In genomic region chr17:17590883-17591407, GRCh38 we compare ENCODE assay signal across 8 cellular contexts. TPM values are rescaled to one million over a fixed set of nuclear protein-coding genes. Genes with fewer than 3 reads are reported as not detected.
DNase-seq lines count a peak whose midpoint lies in the region; ATAC-seq, FAIRE-seq and TF ChIP-seq lines count a peak whose summit lies in the region.

No MANE protein-coding gene starts in this region.

- no peak for TF ChIP-seq POLR2A in GM12892 (IDR thresholded peaks at IDR 0.05; ENCODE audit: low read depth, low read length)

- DNase-seq in GM12892 (ENCODE audit: insufficient read length) (no peak), MG63 (no peak), omental fat pad (ENCODE audit: low spot score) (no peak), islet precursor cell (no peak), SW 1271 (lab: John Stamatoyannopoulos, UW) (no peak), NCI-H446 (lab: John Stamatoyannopoulos, UW) (no peak), SW480 (ENCODE audit: low spot score) (no peak)
- DNase-seq in effector memory CD4-positive, alpha-beta T cell: no peak

- H3K27ac ChIP-seq in effector memory CD4-positive, alpha-beta T cell (ENCODE audit: insufficient read depth, low read length, poor library complexity, severe bottlenecking): peak overlapping the region; percentile 81

- H3K9me3 ChIP-seq in MG63: no peaks in the 10 kb centered on the region
- H3K9me3 ChIP-seq in effector memory CD4-positive, alpha-beta T cell (ENCODE audit: control insufficient read depth, low read length): no peaks in the 10 kb centered on the region

- peak; percentile 25 for ATAC-seq in omental fat pad (ENCODE audit: low FRiP score)

- peak; percentile 83 for FAIRE-seq in GM12892 (lab: Jason Lieb, UNC)

- no peak for TF ChIP-seq CTCF in omental fat pad (IDR thresholded peaks at IDR 0.05)

- no peaks in the 10 kb centered on the region for H3K27me3 ChIP-seq in MG63
- no peaks in the 10 kb centered on the region for H3K27me3 ChIP-seq in effector memory CD4-positive, alpha-beta T cell (replicated peaks; ENCODE audit: control insufficient read depth, insufficient read depth, low read length, poor library complexity, severe bottlenecking)

- peak overlapping the region; percentile 90 for H3K4me3 ChIP-seq in MG63
- H3K4me3 ChIP-seq in effector memory CD4-positive, alpha-beta T cell (ENCODE audit: insufficient read depth, low read depth, low read length, poor library complexity, severe bottlenecking): peak overlapping the region; percentile 76

- peaks cover 7% of the 10 kb centered on the region for H3K4me1 ChIP-seq in effector memory CD4-positive, alpha-beta T cell (ENCODE audit: control insufficient read depth, insufficient read depth, low read length, poor library complexity, severe bottlenecking)

- no peaks in the 10 kb centered on the region for H3K36me3 ChIP-seq in MG63
- H3K36me3 ChIP-seq in effector memory CD4-positive, alpha-beta T cell (ENCODE audit: control insufficient read depth, insufficient read depth, low read length): no peaks in the 10 kb centered on the region

RNA-seq across cellular contexts. Expression of gene PEMT, which starts 0.6 kb away (rescaled TPM):
- 8.5 TPM for polyA plus RNA-seq in GM12892 (2012; ENCODE audit: missing spikeins)
- 39.9 and 53.5 TPM in 2 replicates for total RNA-seq in MG63 (2014; rRNA removed; shearing (Covaris generic); ENCODE audit: low replicate concordance)
- 100 to 1,000 TPM in 1 of 4 donors, 10 to 100 TPM in 3; 32.2 to 181 (median 57.1) TPM for total RNA-seq in omental fat pad
